Comparison of ENCODE assay signal across 35 cellular contexts in genomic region chr19:7818806-7819205, GRCh38. TPM values are rescaled to one million over a fixed set of nuclear protein-coding genes. Genes with fewer than 3 reads are reported as not detected.
"Had no signal": no experiment of that assay in that cellular context is flagged by ENCODE, and none has a peak within 500 bp of the region (broad histone marks: within the 10 kb centered on the region; RNA-seq: fewer than 3 reads in every experiment).

No MANE protein-coding gene starts in this region.

- ATAC-seq: naive thymus-derived CD4-positive, alpha-beta T cell; natural killer cell treated with Interleukin-12 subunit alpha and Interleukin-12 subunit beta and Interleukin-15 and Interleukin-18, amount 100 ng/mL, for 72 hours; pancreas; right cardiac atrium; stimulated activated naive CD8-positive, alpha-beta T cell treated with anti-CD3 and anti-CD28 coated beads, Interleukin-15, Interleukin-2, amounts not matched to agents 100 U/mL and 50 U/mL, for 24 hours had no signal

- H3K79me2 ChIP-seq: hepatocyte had no signal

- H3K27me3 ChIP-seq: pancreas, testis, thyroid gland, upper lobe of left lung, vagina had no signal

- H3K27ac ChIP-seq: hepatocyte, left ventricle myocardium inferior, pancreas, prostate gland, sigmoid colon, spleen, stomach, testis, thyroid gland, transverse colon, upper lobe of left lung, vagina had no signal

- H3K4me3 Mint-ChIP-seq: mesothelial cell of epicardium; naive thymus-derived CD4-positive, alpha-beta T cell; natural killer cell treated with Interleukin-12 subunit alpha and Interleukin-12 subunit beta and Interleukin-15 and Interleukin-18, amount 100 ng/mL, for 72 hours; stimulated activated naive B cell treated with anti-CD40 and anti-IgM and Interleukin-4, amounts not matched to agents 10 μg/mL and 1 μg/mL and 100 μg/mL, for 72 hours had no signal

- H3K4me2 ChIP-seq: hepatocyte had no signal

- H3K9me3 Mint-ChIP-seq: natural killer cell treated with Interleukin-12 subunit alpha and Interleukin-12 subunit beta and Interleukin-15 and Interleukin-18, amount 100 ng/mL, for 72 hours had no signal

- H3K4me1 Mint-ChIP-seq: mesothelial cell of epicardium had no signal

- H2AFZ ChIP-seq: hepatocyte had no signal

- H3K4me1 ChIP-seq: left ventricle myocardium inferior, pancreas, prostate gland, sigmoid colon, stomach, testis, thyroid gland, transverse colon, vagina had no signal

- H3K27ac Mint-ChIP-seq: mesothelial cell of epicardium; naive thymus-derived CD4-positive, alpha-beta T cell; natural killer cell treated with Interleukin-12 subunit alpha and Interleukin-12 subunit beta and Interleukin-15 and Interleukin-18, amount 100 ng/mL, for 72 hours had no signal

- H3K36me3 ChIP-seq: left ventricle myocardium inferior, pancreas, prostate gland, sigmoid colon, spleen, stomach, thyroid gland, transverse colon, upper lobe of left lung, vagina had no signal

- H3K4me3 ChIP-seq: hepatocyte, left ventricle myocardium inferior, lung, pancreas, prostate gland, sigmoid colon, spleen, stomach, testis, thyroid gland, transverse colon, upper lobe of left lung, vagina had no signal

- FAIRE-seq: pancreas, small intestine had no signal

- H3K9me3 ChIP-seq: pancreas, prostate gland, testis, thyroid gland, transverse colon, vagina had no signal

- DNase-seq: islet precursor cell; left ventricle myocardium inferior; mesendoderm; naive thymus-derived CD4-positive, alpha-beta T cell; pancreas; posterior cingulate gyrus; retina; right cardiac atrium; sigmoid colon; small intestine; stimulated activated CD4-positive, alpha-beta T cell treated with anti-CD3 and anti-CD28 coated beads, Interleukin-1b, Interleukin-23, amount 100 ng/mL, for 48 hours; stimulated activated CD4-positive, alpha-beta T cell treated with anti-CD3 and anti-CD28 coated beads, Interleukin-2, amount 100 ng/mL, for 48 hours; stimulated activated CD4-positive, alpha-beta T cell treated with anti-CD3 and anti-CD28 coated beads, Interleukin-4, amount 100 ng/mL, for 4 hours; stimulated activated CD8-positive, alpha-beta memory T cell treated with anti-CD3 and anti-CD28 coated beads, Interleukin-4, amount 100 ng/mL, for 48 hours; stimulated activated naive CD8-positive, alpha-beta T cell treated with anti-CD3 and anti-CD28 coated beads, Interleukin-15, Interleukin-2, amounts not matched to agents 100 U/mL and 50 U/mL, for 24 hours; stomach; testis; thyroid gland; transverse colon; upper lobe of left lung had no signal

RNA-seq across cellular contexts. Expression of gene PRR36, which starts 55.4 kb away (rescaled TPM):
- total RNA-seq: left ventricle myocardium inferior; myocyte; natural killer cell treated with Interleukin-12 subunit alpha and Interleukin-12 subunit beta and Interleukin-15 and Interleukin-18, amount 100 ng/mL, for 72 hours; omental fat pad; sigmoid colon; vagina had no signal

RNA-seq across cellular contexts. Expression of gene CLEC4M, which starts 55.8 kb away (rescaled TPM):
- total RNA-seq: kidney epithelial cell; left ventricle myocardium inferior; lower leg skin; mononuclear cell; myocyte; naive thymus-derived CD4-positive, alpha-beta T cell; natural killer cell treated with Interleukin-12 subunit alpha and Interleukin-12 subunit beta and Interleukin-15 and Interleukin-18, amount 100 ng/mL, for 72 hours; pancreas; right cardiac atrium; urinary bladder; vagina had no signal
- polyA plus RNA-seq: hepatocyte, neural cell, pancreas, right cardiac atrium, stomach, urinary bladder had no signal
